In genomic region chr15:77773003-77773402, GRCh38 we compare ENCODE assay signal across 3 cellular contexts.
A peak's percentile ranks its signal among the peaks of the same experiment; 100 is the strongest.
TF ChIP-seq lines count a peak whose summit lies in the region.

No MANE protein-coding gene starts in this region.

TF ChIP-seq in HepG2, 621 proteins besides CTCF, POLR2A, EP300 and RAD21:
- TF ChIP-seq ZNF629 (CRISPR knock-in tag; conservative IDR thresholded peaks at IDR 0.05) (peak; percentile 62), HCFC1 (IDR thresholded peaks at IDR 0.05; ENCODE audit: low read depth, low read length) (no peak), SRY (CRISPR knock-in tag; IDR thresholded peaks at IDR 0.05) (no peak), ZMAT5 (CRISPR knock-in tag; IDR thresholded peaks at IDR 0.05; ENCODE audit: borderline replicate concordance, low read depth) (no peak), FOXA3 (CRISPR knock-in tag; IDR thresholded peaks at IDR 0.05) (no peak)
TF ChIP-seq in HepG2: peak in this region for 1.

TF ChIP-seq in Ishikawa, 13 proteins besides CTCF, POLR2A, EP300 and RAD21:
- TF ChIP-seq TAF1 (IDR thresholded peaks at IDR 0.05; ENCODE audit: low read depth) (no peak), USF1 (IDR thresholded peaks at IDR 0.05) (peak; percentile 17; the same call in 1 of the 2 replicates), ZBTB7A (IDR thresholded peaks at IDR 0.05; ENCODE audit: low read depth) (no peak)

TF ChIP-seq in H1, 55 proteins besides CTCF, POLR2A, EP300 and RAD21:
- TF ChIP-seq SAP30 (IDR thresholded peaks at IDR 0.05; ENCODE audit: insufficient read depth, insufficient replicate concordance, low read length) (no peak), KDM1A (IDR thresholded peaks at IDR 0.05; ENCODE audit: borderline replicate concordance, low read length) (peak; percentile 57; the same call in 1 of the 2 replicates)
